Comparison of ENCODE assay signal across 17 cellular contexts in the genomic region with DNA sequence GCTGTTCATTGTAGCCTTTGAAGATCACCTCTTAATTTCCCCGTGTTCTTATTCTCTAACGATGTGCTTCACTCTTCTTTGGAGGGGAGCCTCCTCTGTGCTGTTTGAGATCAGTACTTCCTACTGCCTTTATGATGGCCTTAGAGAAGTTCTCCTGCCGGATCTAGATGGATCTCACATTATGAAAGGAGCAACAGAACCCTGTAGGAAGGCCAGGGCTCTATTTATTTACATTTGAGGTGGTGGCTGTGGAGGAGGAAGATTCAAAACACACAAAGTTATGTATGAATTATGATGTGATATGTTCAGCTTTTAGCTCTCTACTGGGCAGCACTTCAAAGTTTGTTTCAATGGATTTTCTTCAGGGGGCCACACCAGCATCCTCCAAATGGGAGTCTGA.
A peak's percentile ranks its signal among the peaks of the same experiment; 100 is the strongest.
DNase-seq lines count a peak whose midpoint lies in the region; ATAC-seq and TF ChIP-seq lines count a peak whose summit lies in the region.
"Had no signal": no experiment of that assay in that cellular context is flagged by ENCODE, and none has a peak within 500 bp of the region (broad histone marks: within the 10 kb centered on the region; RNA-seq: fewer than 3 reads in every experiment).

No MANE protein-coding gene starts in this region.

- ATAC-seq in lower lobe of right lung = no peak
- ATAC-seq in HG02623 (IDR thresholded peaks at IDR 0.05; ENCODE audit: unreplicated experiment) = no peak
- ATAC-seq in GM21825 (IDR thresholded peaks at IDR 0.05; ENCODE audit: unreplicated experiment) = no peak
- ATAC-seq: WTC11 had no signal

- DNase-seq in Caco-2 = no peak
- no peak for DNase-seq in adipocyte (ENCODE audit: low read depth)
- DNase-seq in lower lobe of right lung = no peak
- peak; percentile 9 for DNase-seq in superior temporal gyrus (ENCODE audit: extremely low spot score)
- no peak for DNase-seq in NCI-H146 treated with DMSO at 0.1 percent for 48 hours (lab: John Stamatoyannopoulos, UW; ENCODE audit: unreplicated experiment)
- DNase-seq in nucleus accumbens (lab: John Stamatoyannopoulos, UW) = no peak
- DNase-seq: activated CD4-positive, alpha-beta memory T cell treated with anti-CD3 and anti-CD28 coated beads for 36 hours; activated naive CD8-positive, alpha-beta T cell treated with anti-CD3 and anti-CD28 coated beads, Interleukin-2, amount 10 ng/mL, durations not matched to agents 7 days and 5 days; brain microvascular endothelial cell; colonic mucosa; KG1; NCI-H1694 treated with DMSO at 0.1 percent for 48 hours; T-helper 9 cell had no signal

- no TSS peak for BruUV-seq in Caco-2 (replicated peaks; lab: Mats Ljungman, UMichigan)

- H3K4me3 ChIP-seq in Caco-2 (ENCODE audit: low read depth, low read length) (no peak overlapping the region), adipocyte (ENCODE audit: low read length) (peak overlapping the region; percentile 14), lower lobe of right lung (no peak overlapping the region)
- H3K4me3 ChIP-seq: colonic mucosa had no signal

- H3K27ac ChIP-seq in lower lobe of right lung = peak overlapping the region; percentile 24
- H3K27ac ChIP-seq: brain microvascular endothelial cell, colonic mucosa, neutrophil had no signal

- no peaks in the 10 kb centered on the region for H3K9me3 ChIP-seq in Caco-2
- H3K9me3 ChIP-seq in adipocyte (ENCODE audit: control insufficient read depth, low read length) = no peaks in the 10 kb centered on the region
- H3K9me3 ChIP-seq in lower lobe of right lung = no peaks in the 10 kb centered on the region
- H3K9me3 ChIP-seq: colonic mucosa, neutrophil had no signal

- H3K4me1 ChIP-seq in Caco-2 (peaks cover 14% of the 10 kb centered on the region), adipocyte (ENCODE audit: control insufficient read depth, insufficient read depth, low read length) (peaks cover 62% of the 10 kb centered on the region), lower lobe of right lung (peaks cover 66% of the 10 kb centered on the region)
- H3K4me1 ChIP-seq: colonic mucosa had no signal

- H3K36me3 ChIP-seq in Caco-2 (ENCODE audit: control insufficient read depth, insufficient read depth, low read length) (no peaks in the 10 kb centered on the region), adipocyte (ENCODE audit: control insufficient read depth, insufficient read depth, low read length, severe bottlenecking) (no peaks in the 10 kb centered on the region), lower lobe of right lung (no peaks in the 10 kb centered on the region)
- H3K36me3 ChIP-seq: brain microvascular endothelial cell, colonic mucosa, neutrophil had no signal

- intact Hi-C loops in Caco-2 (cut with micrococcal nuclease; ENCODE audit: unreplicated experiment) (no loop called here), lower lobe of right lung (cut with DNase I) (no loop called here)

- peaks cover 20% of the 10 kb centered on the region for H3K4me1 Mint-ChIP-seq in Caco-2 (ENCODE audit: low read depth, unreplicated experiment)

- POLR2A ChIA-PET in Caco-2 (lab: Charles Lee) = interaction anchor here (0.5 to 0.6 kb wide), 2 partner anchors 61 to 164 kb away, joined by 6 to 8 read pairs; no protein-coding TSS in a partner anchor

- no peaks in the 10 kb centered on the region for H3K36me3 Mint-ChIP-seq in Caco-2 (ENCODE audit: insufficient read depth, unreplicated experiment)
- H3K36me3 Mint-ChIP-seq: activated CD4-positive, alpha-beta memory T cell treated with anti-CD3 and anti-CD28 coated beads for 36 hours; activated naive CD8-positive, alpha-beta T cell treated with anti-CD3 and anti-CD28 coated beads, Interleukin-2, amount 10 ng/mL, durations not matched to agents 7 days and 5 days; WTC11 had no signal

- CTCF ChIA-PET in Caco-2 (lab: Charles Lee) = no interaction called here

- TF ChIP-seq CTCF in Caco-2 (IDR thresholded peaks at IDR 0.05; ENCODE audit: insufficient read depth in 1 of 2, low read depth in 1 of 2, low read length in 1 of 2, severe bottlenecking in 1 of 2, unreplicated experiment in 1 of 2) = no peak
- no peak for TF ChIP-seq CTCF in lower lobe of right lung (IDR thresholded peaks at IDR 0.05)

- H3K27ac Mint-ChIP-seq in Caco-2 (ENCODE audit: unreplicated experiment) = no peak overlapping the region
- H3K27ac Mint-ChIP-seq: activated CD4-positive, alpha-beta memory T cell treated with anti-CD3 and anti-CD28 coated beads for 36 hours; activated naive CD8-positive, alpha-beta T cell treated with anti-CD3 and anti-CD28 coated beads, Interleukin-2, amount 10 ng/mL, durations not matched to agents 7 days and 5 days; WTC11 had no signal

- H3K9ac ChIP-seq in adipocyte (ENCODE audit: low read length) = no peak overlapping the region

- no peaks in the 10 kb centered on the region for H3K27me3 Mint-ChIP-seq in Caco-2 (ENCODE audit: insufficient read depth, unreplicated experiment)
- H3K27me3 Mint-ChIP-seq: activated CD4-positive, alpha-beta memory T cell treated with anti-CD3 and anti-CD28 coated beads for 36 hours had no signal

- H3K27me3 ChIP-seq in Caco-2 (replicated peaks; ENCODE audit: control insufficient read depth, insufficient read depth, low read length) (no peaks in the 10 kb centered on the region), adipocyte (replicated peaks; ENCODE audit: control insufficient read depth, insufficient read depth, low read length) (no peaks in the 10 kb centered on the region), lower lobe of right lung (ENCODE audit: low read depth) (no peaks in the 10 kb centered on the region)
- H3K27me3 ChIP-seq: brain microvascular endothelial cell, colonic mucosa, neutrophil had no signal

- peak overlapping the region; percentile 40 for H3K4me3 Mint-ChIP-seq in Caco-2 (ENCODE audit: unreplicated experiment)
- H3K4me3 Mint-ChIP-seq: activated CD4-positive, alpha-beta memory T cell treated with anti-CD3 and anti-CD28 coated beads for 36 hours; activated naive CD8-positive, alpha-beta T cell treated with anti-CD3 and anti-CD28 coated beads, Interleukin-2, amount 10 ng/mL, durations not matched to agents 7 days and 5 days; WTC11 had no signal

- no peaks in the 10 kb centered on the region for H3K9me3 Mint-ChIP-seq in Caco-2 (ENCODE audit: unreplicated experiment)
- H3K9me3 Mint-ChIP-seq: activated CD4-positive, alpha-beta memory T cell treated with anti-CD3 and anti-CD28 coated beads for 36 hours; activated naive CD8-positive, alpha-beta T cell treated with anti-CD3 and anti-CD28 coated beads, Interleukin-2, amount 10 ng/mL, durations not matched to agents 7 days and 5 days had no signal
